28 cellular contexts compared by ENCODE assay signal in the genomic region with DNA sequence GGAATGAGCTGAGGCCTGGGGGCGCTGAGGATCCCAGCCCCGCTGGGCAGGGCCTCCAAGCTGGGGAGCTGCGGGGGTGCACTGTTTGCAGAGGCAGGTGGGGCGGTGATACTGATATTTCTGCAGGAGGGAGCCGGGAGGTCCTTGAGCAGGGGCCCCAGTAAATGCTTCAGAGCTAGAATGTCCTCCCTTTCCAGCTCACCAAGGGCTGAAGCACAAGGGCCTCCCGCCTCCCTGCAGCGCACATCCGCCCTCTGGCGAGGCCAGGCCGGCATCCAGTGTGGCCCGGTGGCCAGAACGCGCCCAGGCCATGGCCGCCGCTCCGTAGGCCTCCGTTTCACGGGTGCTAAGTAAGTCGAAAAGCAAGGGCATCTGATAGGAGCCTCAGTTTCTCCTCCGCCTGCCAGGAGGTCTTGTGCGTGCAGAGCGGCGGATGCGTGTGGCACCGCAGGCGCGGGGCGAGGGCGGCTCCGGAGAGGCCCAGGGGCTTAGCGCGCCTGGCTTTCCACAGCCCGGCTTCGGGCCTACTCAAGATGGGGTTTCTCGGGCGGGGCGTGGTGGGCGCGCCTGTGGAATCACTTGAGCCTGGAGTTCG.
"Had no signal": no experiment of that assay in that cellular context is flagged by ENCODE, and none has a peak within 500 bp of the region (broad histone marks: within the 10 kb centered on the region; RNA-seq: fewer than 3 reads in every experiment).

No MANE protein-coding gene starts in this region.

- H3K4me1 Mint-ChIP-seq: immature natural killer cell; naive thymus-derived CD4-positive, alpha-beta T cell; stimulated activated naive B cell treated with anti-CD40 and anti-IgM and Interleukin-4, amounts not matched to agents 10 μg/mL and 1 μg/mL and 100 μg/mL, for 72 hours had no signal

- H3K27ac Mint-ChIP-seq: naive thymus-derived CD4-positive, alpha-beta T cell; natural killer cell treated with Interleukin-12 subunit alpha and Interleukin-12 subunit beta and Interleukin-15 and Interleukin-18, amount 100 ng/mL, for 72 hours; stimulated activated naive B cell treated with anti-CD40 and anti-IgM and Interleukin-4, amounts not matched to agents 10 μg/mL and 1 μg/mL and 100 μg/mL, for 72 hours had no signal

- H3K4me2 ChIP-seq: smooth muscle cell had no signal

- H3K36me3 ChIP-seq: left lung, right atrium auricular region, right lobe of liver, stomach, thyroid gland, transverse colon, upper lobe of left lung, vagina had no signal

- H3K27me3 ChIP-seq: left lung, right atrium auricular region, right lobe of liver, stomach, testis, thyroid gland, transverse colon, upper lobe of left lung, vagina had no signal

- H3K27ac ChIP-seq: left lung, parathyroid adenoma, right atrium auricular region, right lobe of liver, stomach, testis, thyroid gland, transverse colon, upper lobe of left lung, vagina had no signal

- H3K9ac ChIP-seq: parathyroid adenoma had no signal

- H3K9me3 Mint-ChIP-seq: immature natural killer cell; natural killer cell treated with Interleukin-12 subunit alpha and Interleukin-12 subunit beta and Interleukin-15 and Interleukin-18, amount 100 ng/mL, for 72 hours; stimulated activated naive B cell treated with anti-CD40 and anti-IgM and Interleukin-4, amounts not matched to agents 10 μg/mL and 1 μg/mL and 100 μg/mL, for 72 hours had no signal

- H3K79me2 ChIP-seq: parathyroid adenoma had no signal

- FAIRE-seq: islet of Langerhans, kidney had no signal

- H3K4me1 ChIP-seq: left lung, parathyroid adenoma, right atrium auricular region, right lobe of liver, stomach, testis, thyroid gland, transverse colon, vagina had no signal

- H3K9me3 ChIP-seq: left lung, mucosa of descending colon, right atrium auricular region, right lobe of liver, stomach, testis, thyroid gland, transverse colon, upper lobe of left lung, vagina had no signal

- H3K4me3 Mint-ChIP-seq: immature natural killer cell; naive thymus-derived CD4-positive, alpha-beta T cell; natural killer cell treated with Interleukin-12 subunit alpha and Interleukin-12 subunit beta and Interleukin-15 and Interleukin-18, amount 100 ng/mL, for 72 hours; stimulated activated naive B cell treated with anti-CD40 and anti-IgM and Interleukin-4, amounts not matched to agents 10 μg/mL and 1 μg/mL and 100 μg/mL, for 72 hours had no signal

- ATAC-seq: left colon; left lung; mucosa of descending colon; naive thymus-derived CD4-positive, alpha-beta T cell; natural killer cell treated with Interleukin-12 subunit alpha and Interleukin-12 subunit beta and Interleukin-15 and Interleukin-18, amount 100 ng/mL, for 72 hours; right lobe of liver; stimulated activated naive B cell treated with anti-CD40 and anti-IgM and Interleukin-4, amounts not matched to agents 10 μg/mL and 1 μg/mL and 100 μg/mL, for 72 hours; stimulated activated naive CD8-positive, alpha-beta T cell treated with anti-CD3 and anti-CD28 coated beads, Interleukin-15, Interleukin-2, amounts not matched to agents 100 U/mL and 50 U/mL, for 24 hours had no signal

- H3K4me3 ChIP-seq: left lung, lung, mucosa of descending colon, right atrium auricular region, right lobe of liver, smooth muscle cell, stomach, thyroid gland, transverse colon, upper lobe of left lung, vagina had no signal

- H3K36me3 Mint-ChIP-seq: immature natural killer cell; natural killer cell treated with Interleukin-12 subunit alpha and Interleukin-12 subunit beta and Interleukin-15 and Interleukin-18, amount 100 ng/mL, for 72 hours; stimulated activated naive B cell treated with anti-CD40 and anti-IgM and Interleukin-4, amounts not matched to agents 10 μg/mL and 1 μg/mL and 100 μg/mL, for 72 hours had no signal

- DNase-seq: hypothalamus; immature natural killer cell; kidney; left colon; left lung; midbrain; mucosa of descending colon; naive thymus-derived CD4-positive, alpha-beta T cell; nucleus accumbens; right lobe of liver; stimulated activated CD4-positive, alpha-beta T cell treated with anti-CD3 and anti-CD28 coated beads, Interleukin-1b, Interleukin-23, amount 100 ng/mL, for 48 hours; stimulated activated CD4-positive, alpha-beta T cell treated with anti-CD3 and anti-CD28 coated beads, Interleukin-2, amount 100 ng/mL, for 48 hours; stimulated activated CD4-positive, alpha-beta T cell treated with anti-CD3 and anti-CD28 coated beads, Interleukin-4, amount 100 ng/mL, for 4 hours; stimulated activated CD8-positive, alpha-beta memory T cell treated with anti-CD3 and anti-CD28 coated beads, Interleukin-4, amount 100 ng/mL, for 48 hours; stimulated activated naive B cell treated with anti-CD40 and anti-IgM and Interleukin-4, amounts not matched to agents 10 μg/mL and 1 μg/mL and 100 μg/mL, for 72 hours; stimulated activated naive CD8-positive, alpha-beta T cell treated with anti-CD3 and anti-CD28 coated beads, Interleukin-15, Interleukin-2, amounts not matched to agents 100 U/mL and 50 U/mL, for 24 hours; stomach; testis; thyroid gland; transverse colon had no signal

- H2AFZ ChIP-seq: parathyroid adenoma had no signal
